17 cellular contexts compared by ENCODE assay signal in genomic region chr11:9826390-9826789, GRCh38.
"Had no signal": no experiment of that assay in that cellular context is flagged by ENCODE, and none has a peak within 500 bp of the region (broad histone marks: within the 10 kb centered on the region; RNA-seq: fewer than 3 reads in every experiment).

No MANE protein-coding gene starts in this region.

- H3K9me3 Mint-ChIP-seq: activated T-cell treated with anti-CD3 and anti-CD28 coated beads, Interleukin-2, amount 50 U/mL, for 24 hours; naive B cell; stimulated activated naive B cell treated with anti-CD40 and anti-IgM and Interleukin-4, amounts not matched to agents 10 μg/mL and 1 μg/mL and 100 μg/mL, for 72 hours; WTC11 had no signal

- H3K4me1 Mint-ChIP-seq: naive B cell had no signal

- H3K27ac Mint-ChIP-seq: activated T-cell treated with anti-CD3 and anti-CD28 coated beads, Interleukin-2, amount 50 U/mL, for 24 hours; T-helper 1 cell treated with Interleukin-12 subunit alpha and Interleukin-12 subunit beta and Interleukin-4 antibody, amounts not matched to agents 30 μg/mL and 1 μg/mL, for 36 hours; WTC11 had no signal

- H3K27me3 Mint-ChIP-seq: activated T-cell treated with anti-CD3 and anti-CD28 coated beads, Interleukin-2, amount 50 U/mL, for 24 hours; naive B cell; stimulated activated naive B cell treated with anti-CD40 and anti-IgM and Interleukin-4, amounts not matched to agents 10 μg/mL and 1 μg/mL and 100 μg/mL, for 72 hours had no signal

- ATAC-seq: body of pancreas; left lobe of liver; lower lobe of right lung; stimulated activated naive B cell treated with anti-CD40 and anti-IgM and Interleukin-4, amounts not matched to agents 10 μg/mL and 1 μg/mL and 100 μg/mL, for 72 hours; WTC11 had no signal

- H3K36me3 Mint-ChIP-seq: WTC11 had no signal

- H3K4me3 Mint-ChIP-seq: activated T-cell treated with anti-CD3 and anti-CD28 coated beads, Interleukin-2, amount 50 U/mL, for 24 hours; naive B cell; stimulated activated naive B cell treated with anti-CD40 and anti-IgM and Interleukin-4, amounts not matched to agents 10 μg/mL and 1 μg/mL and 100 μg/mL, for 72 hours; T-helper 1 cell treated with Interleukin-12 subunit alpha and Interleukin-12 subunit beta and Interleukin-4 antibody, amounts not matched to agents 30 μg/mL and 1 μg/mL, for 36 hours; WTC11 had no signal

- DNase-seq: activated naive CD4-positive, alpha-beta T cell treated with Interleukin-2 at 50 U/mL for 16 hours; activated T-cell treated with anti-CD3 and anti-CD28 coated beads, Interleukin-2, amount 50 U/mL, for 24 hours; anterior cingulate cortex; body of pancreas; cortex of kidney; lower lobe of right lung; naive B cell; occipital lobe; retina; sigmoid colon; stimulated activated CD4-positive, alpha-beta T cell treated with anti-CD3 and anti-CD28 coated beads, Interleukin-15, amount 100 ng/mL, for 24 hours; stimulated activated naive B cell treated with anti-CD40 and anti-IgM and Interleukin-4, amounts not matched to agents 10 μg/mL and 1 μg/mL and 100 μg/mL, for 72 hours; T1000; upper lobe of left lung had no signal
